28 cellular contexts compared by ENCODE assay signal in the genomic region with DNA sequence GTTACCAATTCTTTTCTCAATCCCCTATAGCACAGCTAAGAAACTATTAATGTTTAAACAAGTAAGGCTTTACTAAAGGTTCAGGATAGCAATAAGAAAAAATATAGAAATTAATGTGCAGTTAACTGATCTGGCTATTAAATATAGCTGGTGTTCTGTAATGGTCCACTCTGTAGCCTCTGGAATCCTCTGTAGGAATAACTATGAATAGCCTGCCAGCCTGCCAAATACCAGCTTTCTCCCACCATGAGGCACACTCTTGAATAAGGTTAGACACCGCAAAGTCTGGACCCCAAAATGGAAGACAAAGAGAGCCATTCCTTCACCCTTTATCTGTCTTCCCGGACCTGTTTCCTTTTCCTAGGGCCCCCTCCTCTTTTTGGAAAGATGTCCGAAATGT.
"Had no signal": no experiment of that assay in that cellular context is flagged by ENCODE, and none has a peak within 500 bp of the region (broad histone marks: within the 10 kb centered on the region; RNA-seq: fewer than 3 reads in every experiment).

No MANE protein-coding gene starts in this region.

- ATAC-seq: activated CD4-positive, CD25-positive, alpha-beta regulatory T cell treated with anti-CD3 and anti-CD28 coated beads, Interleukin-2, amount 50 U/mL, for 24 hours; activated naive CD8-positive, alpha-beta T cell treated with anti-CD3 and anti-CD28 coated beads, Interleukin-2, amount 50 U/mL, for 24 hours; activated T-cell treated with anti-CD3 and anti-CD28 coated beads, Interleukin-2, amount 50 U/mL, for 4 hours; left lung; naive thymus-derived CD8-positive, alpha-beta T cell; stimulated activated naive CD8-positive, alpha-beta T cell treated with anti-CD3 and anti-CD28 coated beads, Interleukin-15, Interleukin-2, amounts not matched to agents 100 U/mL and 50 U/mL, for 24 hours had no signal

- H2AFZ ChIP-seq: neural progenitor cell, parathyroid adenoma had no signal

- H3K79me2 ChIP-seq: parathyroid adenoma had no signal

- H3K9me3 ChIP-seq: breast epithelium, left lung, testis, transverse colon had no signal

- H3K9me3 Mint-ChIP-seq: activated CD4-positive, alpha-beta memory T cell treated with anti-CD3 and anti-CD28 coated beads, Interleukin-2, amount 10 ng/mL, durations not matched to agents 7 days and 5 days; activated CD4-positive, alpha-beta T cell treated with anti-CD3 and anti-CD28 coated beads, Interleukin-2, amount 10 ng/mL, durations not matched to agents 24 days and 14 days; activated naive CD4-positive, alpha-beta T cell treated with anti-CD3 and anti-CD28 coated beads, Interleukin-2, amount 50 U/mL, for 24 hours; activated naive CD8-positive, alpha-beta T cell treated with anti-CD3 and anti-CD28 coated beads, Interleukin-2, amount 50 U/mL, for 24 hours; activated T-cell treated with anti-CD3 and anti-CD28 coated beads, Interleukin-2, amount 50 U/mL, for 4 hours; activated T-helper 2 cell treated with anti-CD3 and anti-CD28 coated beads, Interferon-gamma antibody, Interleukin-2, Interleukin-4, amounts not matched to agents 10 μg/mL and 5 μg/mL and 100 μg/mL, durations not matched to agents 14 hours and 24 hours and 36 hours; endodermal cell; mesothelial cell of epicardium; naive thymus-derived CD8-positive, alpha-beta T cell; neural progenitor cell had no signal

- H3K4me3 ChIP-seq: breast epithelium, left lung, neural progenitor cell, testis, transverse colon had no signal

- H3K27me3 ChIP-seq: breast epithelium, left lung, neural progenitor cell, testis, transverse colon had no signal

- H3K4me2 ChIP-seq: neural progenitor cell had no signal

- H3K4me3 Mint-ChIP-seq: activated CD4-positive, alpha-beta memory T cell treated with anti-CD3 and anti-CD28 coated beads, Interleukin-2, amount 10 ng/mL, durations not matched to agents 7 days and 5 days; activated CD4-positive, alpha-beta T cell treated with anti-CD3 and anti-CD28 coated beads, Interleukin-2, amount 10 ng/mL, durations not matched to agents 24 days and 14 days; activated naive CD4-positive, alpha-beta T cell treated with anti-CD3 and anti-CD28 coated beads, Interleukin-2, amount 50 U/mL, for 24 hours; activated naive CD8-positive, alpha-beta T cell treated with anti-CD3 and anti-CD28 coated beads, Interleukin-2, amount 50 U/mL, for 24 hours; activated T-cell treated with anti-CD3 and anti-CD28 coated beads, Interleukin-2, amount 50 U/mL, for 4 hours; endodermal cell; mesothelial cell of epicardium; naive thymus-derived CD8-positive, alpha-beta T cell; neural progenitor cell had no signal

- DNase-seq: activated CD4-positive, alpha-beta memory T cell treated with anti-CD3 and anti-CD28 coated beads, Interleukin-2, amount 10 ng/mL, durations not matched to agents 7 days and 5 days; activated CD4-positive, alpha-beta T cell treated with anti-CD3 and anti-CD28 coated beads, Interleukin-2, amount 10 ng/mL, durations not matched to agents 24 days and 14 days; activated naive CD8-positive, alpha-beta T cell treated with anti-CD3 and anti-CD28 coated beads, Interleukin-2, amount 50 U/mL, for 24 hours; activated T-cell treated with anti-CD3 and anti-CD28 coated beads, Interleukin-2, amount 50 U/mL, for 4 hours; amygdala; central memory CD4-positive, alpha-beta T cell; kidney glomerular epithelial cell; left lung; naive thymus-derived CD8-positive, alpha-beta T cell; occipital lobe; right cardiac atrium; stimulated activated CD4-positive, alpha-beta T cell treated with anti-CD3 and anti-CD28 coated beads, Interleukin-12 subunit alpha, Interleukin-12 subunit beta, amount 100 ng/mL, for 4 hours; stimulated activated CD4-positive, alpha-beta T cell treated with anti-CD3 and anti-CD28 coated beads, Interleukin-4, amount 100 ng/mL, for 1 hour; stimulated activated naive CD8-positive, alpha-beta T cell treated with anti-CD3 and anti-CD28 coated beads, Interleukin-15, Interleukin-2, amounts not matched to agents 100 U/mL and 50 U/mL, for 24 hours; T-helper 9 cell; testis; transverse colon had no signal

- H3K4me1 Mint-ChIP-seq: activated naive CD8-positive, alpha-beta T cell treated with anti-CD3 and anti-CD28 coated beads, Interleukin-2, amount 50 U/mL, for 24 hours had no signal

- H3K27ac ChIP-seq: breast epithelium, left lung, neural progenitor cell, parathyroid adenoma, testis, transverse colon, WERI-Rb-1 had no signal

- H3K4me1 ChIP-seq: breast epithelium, left lung, neural progenitor cell, parathyroid adenoma, testis had no signal

- H3K27me3 Mint-ChIP-seq: activated CD4-positive, alpha-beta memory T cell treated with anti-CD3 and anti-CD28 coated beads, Interleukin-2, amount 10 ng/mL, durations not matched to agents 7 days and 5 days; activated CD4-positive, alpha-beta T cell treated with anti-CD3 and anti-CD28 coated beads, Interleukin-2, amount 10 ng/mL, durations not matched to agents 24 days and 14 days; activated naive CD4-positive, alpha-beta T cell treated with anti-CD3 and anti-CD28 coated beads, Interleukin-2, amount 50 U/mL, for 24 hours; activated naive CD8-positive, alpha-beta T cell treated with anti-CD3 and anti-CD28 coated beads, Interleukin-2, amount 50 U/mL, for 24 hours; naive thymus-derived CD8-positive, alpha-beta T cell had no signal

- H3K9ac ChIP-seq: neural progenitor cell, parathyroid adenoma had no signal

- FAIRE-seq: frontal cortex, TTC549 had no signal

- H3K27ac Mint-ChIP-seq: activated CD4-positive, alpha-beta memory T cell treated with anti-CD3 and anti-CD28 coated beads, Interleukin-2, amount 10 ng/mL, durations not matched to agents 7 days and 5 days; activated CD4-positive, alpha-beta T cell treated with anti-CD3 and anti-CD28 coated beads, Interleukin-2, amount 10 ng/mL, durations not matched to agents 24 days and 14 days; activated naive CD4-positive, alpha-beta T cell treated with anti-CD3 and anti-CD28 coated beads, Interleukin-2, amount 50 U/mL, for 24 hours; activated naive CD8-positive, alpha-beta T cell treated with anti-CD3 and anti-CD28 coated beads, Interleukin-2, amount 50 U/mL, for 24 hours; activated T-helper 2 cell treated with anti-CD3 and anti-CD28 coated beads, Interferon-gamma antibody, Interleukin-2, Interleukin-4, amounts not matched to agents 10 μg/mL and 5 μg/mL and 100 μg/mL, durations not matched to agents 14 hours and 24 hours and 36 hours; endodermal cell; mesothelial cell of epicardium; neural progenitor cell had no signal
